Comparison of ENCODE assay signal across 21 cellular contexts in the genomic region with DNA sequence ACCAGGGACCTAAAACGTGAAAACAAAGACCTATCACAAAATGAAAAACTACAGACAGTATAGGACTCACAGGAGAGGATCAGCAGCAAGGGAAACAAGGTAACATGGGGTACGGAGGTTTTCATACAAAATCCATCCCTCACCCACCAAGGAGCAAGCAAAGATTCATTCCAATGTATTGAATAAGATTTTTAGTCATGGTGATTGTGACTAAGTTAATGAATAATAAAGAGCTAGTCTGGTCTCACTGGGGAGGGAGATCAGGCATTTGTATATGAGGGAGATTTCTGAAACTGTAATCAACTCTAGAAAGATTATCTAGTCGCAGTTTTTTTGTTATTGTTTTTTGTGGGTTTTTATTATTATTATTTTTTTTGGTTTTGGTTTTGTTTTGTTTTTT.
DNase-seq lines count a peak whose midpoint lies in the region; TF ChIP-seq lines count a peak whose summit lies in the region.
"Had no signal": no experiment of that assay in that cellular context is flagged by ENCODE, and none has a peak within 500 bp of the region (broad histone marks: within the 10 kb centered on the region; RNA-seq: fewer than 3 reads in every experiment).

No MANE protein-coding gene starts in this region.

- H3K4me2 ChIP-seq in skeletal muscle satellite cell (ENCODE audit: low read length) = peak overlapping the region; percentile 28
- H3K4me2 ChIP-seq: KMS-11 had no signal

- TF ChIP-seq CTCF in epithelial cell of proximal tubule (conservative IDR thresholded peaks at IDR 0.05; ENCODE audit: low read depth, low read length) (no peak), BE2C (IDR thresholded peaks at IDR 0.05; ENCODE audit: low read depth, low read length) (no peak)

- H3K4me1 ChIP-seq in skeletal muscle satellite cell (ENCODE audit: control insufficient read depth, insufficient read depth, low read length) (peaks cover 10% of the 10 kb centered on the region), BE2C (no peaks in the 10 kb centered on the region)
- H3K4me1 ChIP-seq: tibial nerve had no signal

- H3K27me3 ChIP-seq in skeletal muscle satellite cell (ENCODE audit: control insufficient read depth, insufficient read depth, low read length) = no peaks in the 10 kb centered on the region
- H3K27me3 ChIP-seq in BE2C = no peaks in the 10 kb centered on the region
- H3K27me3 ChIP-seq: ovary, tibial nerve had no signal

- H3K9me3 ChIP-seq in skeletal muscle satellite cell (replicated peaks; ENCODE audit: low read length) (no peaks in the 10 kb centered on the region), BE2C (no peaks in the 10 kb centered on the region)
- H3K9me3 ChIP-seq: ovary had no signal

- H3K4me3 ChIP-seq in epithelial cell of proximal tubule (ENCODE audit: low read depth, low read length) = no peak overlapping the region
- H3K4me3 ChIP-seq in skeletal muscle satellite cell (ENCODE audit: low read length) = no peak overlapping the region
- H3K4me3 ChIP-seq in BE2C (ENCODE audit: low read depth, low read length) = no peak overlapping the region
- H3K4me3 ChIP-seq: ovary, tibial nerve had no signal

- H3K36me3 ChIP-seq in skeletal muscle satellite cell (ENCODE audit: insufficient read depth, low read length) (no peaks in the 10 kb centered on the region), BE2C (no peaks in the 10 kb centered on the region)
- H3K36me3 ChIP-seq: ovary, tibial nerve had no signal

- no peak overlapping the region for H3K9ac ChIP-seq in skeletal muscle satellite cell (ENCODE audit: low read depth, low read length)
- H3K9ac ChIP-seq: KMS-11 had no signal

- DNase-seq in ELR (ENCODE audit: low read depth) (peak; percentile 83), M059J (ENCODE audit: low read depth) (peak; percentile 61), epithelial cell of proximal tubule (ENCODE audit: low read depth) (peak; percentile 59), BE2C (no peak), iPS-NIHi11 (ENCODE audit: low spot score) (no peak)
- DNase-seq in activated CD4-positive, CD25-positive, alpha-beta regulatory T cell (lab: John Stamatoyannopoulos, UW) = no peak
- DNase-seq: activated CD4-positive, alpha-beta memory T cell treated with anti-CD3 and anti-CD28 coated beads for 36 hours; activated naive CD4-positive, alpha-beta T cell treated with Interleukin-2 at 50 U/mL for 16 hours; activated T-cell treated with anti-CD3 and anti-CD28 coated beads, Interleukin-2, amount 50 U/mL, for 1 hour; anterior cingulate cortex; DMS 273 treated with DMSO at 0.1 percent for 48 hours; naive thymus-derived CD8-positive, alpha-beta T cell; NCI-H1092 treated with DMSO at 0.1 percent for 48 hours; NCI-H2081 treated with DMSO at 0.1 percent for 48 hours; NCI-H446 treated with DMSO at 0.1 percent for 48 hours; ovary; Right ventricle myocardium superior; stimulated activated naive CD4-positive, alpha-beta T cell had no signal

Comparison
In these comparisons a context has a peak if more than half of its experiments do, and no peak if none do; other contexts are left out.
1. DNase-seq: peak in ELR (single experiment), M059J (single experiment) and epithelial cell of proximal tubule (single experiment); none in BE2C (single experiment), iPS-NIHi11 (single experiment) and activated CD4-positive, CD25-positive, alpha-beta regulatory T cell (0 of 4).